Comparison of ENCODE assay signal across 13 cellular contexts in genomic region chr2:47237375-47238357, GRCh38.
DNase-seq lines count a peak whose midpoint lies in the region; ATAC-seq and TF ChIP-seq lines count a peak whose summit lies in the region.
"Had no signal": no experiment of that assay in that cellular context is flagged by ENCODE, and none has a peak within 500 bp of the region (broad histone marks: within the 10 kb centered on the region; RNA-seq: fewer than 3 reads in every experiment).

No MANE protein-coding gene starts in this region.

- no peaks in the 10 kb centered on the region for H3K9me3 ChIP-seq in hepatocyte (ENCODE audit: low read depth)

- H3K9ac ChIP-seq in KMS-11 = no peak overlapping the region

- H3K27me3 Mint-ChIP-seq in brain = peaks cover 6% of the 10 kb centered on the region
- H3K27me3 Mint-ChIP-seq: activated naive CD8-positive, alpha-beta T cell had no signal

- DNase-seq in hepatocyte (ENCODE audit: low spot score) (peak; percentile 6), superior temporal gyrus (ENCODE audit: extremely low spot score) (peak; percentile 28), epidermal melanocyte (ENCODE audit: insufficient read length, low spot score) (no peak), NCI-H1105 (lab: John Stamatoyannopoulos, UW) (no peak)
- DNase-seq: DMS53; NCI-H2029 treated with DMSO at 0.1 percent for 48 hours; stimulated activated naive B cell treated with anti-CD40 and anti-IgM and Interleukin-4, amounts not matched to agents 10 μg/mL and 1 μg/mL and 100 μg/mL, for 72 hours had no signal

- H3K4me3 Mint-ChIP-seq in brain = no peak overlapping the region
- H3K4me3 Mint-ChIP-seq: activated naive CD8-positive, alpha-beta T cell; stimulated activated naive B cell treated with anti-CD40 and anti-IgM and Interleukin-4, amounts not matched to agents 10 μg/mL and 1 μg/mL and 100 μg/mL, for 72 hours had no signal

- H2AFZ ChIP-seq in KMS-11 (ENCODE audit: low read depth) (peak overlapping the region; percentile 12; the same call in 1 of the 2 replicates), hepatocyte (no peak overlapping the region)

- H3K4me2 ChIP-seq in KMS-11 (peak overlapping the region; percentile 8; the same call in 1 of the 2 replicates), hepatocyte (no peak overlapping the region)

- peak overlapping the region; percentile 4 to 80 (median 58) for H3K27ac Mint-ChIP-seq in brain
- H3K27ac Mint-ChIP-seq: activated naive CD8-positive, alpha-beta T cell; stimulated activated naive B cell treated with anti-CD40 and anti-IgM and Interleukin-4, amounts not matched to agents 10 μg/mL and 1 μg/mL and 100 μg/mL, for 72 hours had no signal

- H3K9me3 Mint-ChIP-seq in brain = peaks cover 0 to 1% (median 0%) of the 10 kb centered on the region in 5 experiments
- H3K9me3 Mint-ChIP-seq: stimulated activated naive B cell treated with anti-CD40 and anti-IgM and Interleukin-4, amounts not matched to agents 10 μg/mL and 1 μg/mL and 100 μg/mL, for 72 hours had no signal

- no peaks in the 10 kb centered on the region for H3K9me2 ChIP-seq in hepatocyte (replicated peaks; ENCODE audit: insufficient read depth)

- H3K79me2 ChIP-seq in KMS-11 (ENCODE audit: insufficient read depth, low read depth) (no peaks in the 10 kb centered on the region), hepatocyte (no peaks in the 10 kb centered on the region)

- H3K27ac ChIP-seq in KMS-11 (no peak overlapping the region), hepatocyte (no peak overlapping the region)
- H3K27ac ChIP-seq: HL-60 had no signal

- peaks cover 68% of the 10 kb centered on the region for H3K4me1 Mint-ChIP-seq in brain
- H3K4me1 Mint-ChIP-seq: stimulated activated naive B cell treated with anti-CD40 and anti-IgM and Interleukin-4, amounts not matched to agents 10 μg/mL and 1 μg/mL and 100 μg/mL, for 72 hours had no signal

- H4K20me1 ChIP-seq in KMS-11 (ENCODE audit: insufficient read depth) (no peaks in the 10 kb centered on the region), hepatocyte (ENCODE audit: insufficient read depth, poor library complexity, severe bottlenecking) (no peaks in the 10 kb centered on the region)

- no peak for ATAC-seq in HG02678 (IDR thresholded peaks at IDR 0.05; ENCODE audit: unreplicated experiment)
- ATAC-seq in HG03571 (IDR thresholded peaks at IDR 0.05; ENCODE audit: unreplicated experiment) = no peak
- ATAC-seq: stimulated activated naive B cell treated with anti-CD40 and anti-IgM and Interleukin-4, amounts not matched to agents 10 μg/mL and 1 μg/mL and 100 μg/mL, for 72 hours had no signal

- H3K4me3 ChIP-seq in KMS-11 (IDR thresholded peaks at IDR 0.05; ENCODE audit: insufficient read depth, low read depth, low read length) (no peak overlapping the region), hepatocyte (no peak overlapping the region)

- no peak for TF ChIP-seq CTCF in KMS-11 (conservative IDR thresholded peaks at IDR 0.05; ENCODE audit: low read depth, low read length)
- TF ChIP-seq CTCF in brain (conservative IDR thresholded peaks at IDR 0.05) = no peak
- TF ChIP-seq CTCF in hepatocyte (IDR thresholded peaks at IDR 0.05; ENCODE audit: poor library complexity) = no peak

- no peaks in the 10 kb centered on the region for H3K27me3 ChIP-seq in KMS-11 (ENCODE audit: insufficient read depth, low read depth)
- H3K27me3 ChIP-seq in hepatocyte = no peaks in the 10 kb centered on the region

- H3K4me1 ChIP-seq in KMS-11 (ENCODE audit: low read depth, poor library complexity, severe bottlenecking) (peaks cover 15% of the 10 kb centered on the region), hepatocyte (ENCODE audit: insufficient read depth) (peaks cover 18% of the 10 kb centered on the region)

- H3K36me3 ChIP-seq in KMS-11 (ENCODE audit: insufficient read depth) (no peaks in the 10 kb centered on the region), hepatocyte (replicated peaks; ENCODE audit: insufficient read depth, low read depth) (no peaks in the 10 kb centered on the region)

- WGBS in hepatocyte (ENCODE audit: low lambda C conversion rate, missing lambda C conversion rate) = 70% methylated on average over 12 of the region's 12 CpGs

- no peaks in the 10 kb centered on the region for H3K36me3 Mint-ChIP-seq in brain
- H3K36me3 Mint-ChIP-seq: activated naive CD8-positive, alpha-beta T cell; stimulated activated naive B cell treated with anti-CD40 and anti-IgM and Interleukin-4, amounts not matched to agents 10 μg/mL and 1 μg/mL and 100 μg/mL, for 72 hours had no signal

Comparison
In these comparisons a context has a peak if more than half of its experiments do, and no peak if none do; other contexts are left out.
1. DNase-seq: peak in hepatocyte (single experiment) and superior temporal gyrus (single experiment); none in epidermal melanocyte (single experiment) and NCI-H1105 (single experiment).